In genomic region chr1:21901473-21901847, GRCh38 we compare ENCODE assay signal across 10 cellular contexts. TPM values are rescaled to one million over a fixed set of nuclear protein-coding genes. Genes with fewer than 3 reads are reported as not detected.
A peak's percentile ranks its signal among the peaks of the same experiment; 100 is the strongest.
DNase-seq lines count a peak whose midpoint lies in the region; ATAC-seq, FAIRE-seq and TF ChIP-seq lines count a peak whose summit lies in the region.
"Had no signal": no experiment of that assay in that cellular context is flagged by ENCODE, and none has a peak within 500 bp of the region (broad histone marks: within the 10 kb centered on the region; RNA-seq: fewer than 3 reads in every experiment).

No MANE protein-coding gene starts in this region.

- H3K9me3 ChIP-seq in adrenal gland (replicated peaks in 1 of 3) (no peaks in the 10 kb centered on the region), left ventricle myocardium inferior (replicated peaks) (no peaks in the 10 kb centered on the region), gastrocnemius medialis (no peaks in the 10 kb centered on the region), PC-3 (ENCODE audit: low read length) (no peaks in the 10 kb centered on the region)
- H3K9me3 ChIP-seq: MG63 had no signal

- H4K20me1 ChIP-seq in PC-3 (ENCODE audit: low read length), result no peaks in the 10 kb centered on the region

- TF ChIP-seq POLR2A in adrenal gland (IDR thresholded peaks at IDR 0.05), result no peak
- no peak for TF ChIP-seq POLR2A in gastrocnemius medialis (IDR thresholded peaks at IDR 0.05)
- no peak for TF ChIP-seq POLR2A in GM12891 (IDR thresholded peaks at IDR 0.05; ENCODE audit: low read depth, low read length)

- no peak overlapping the region for H2AFZ ChIP-seq in PC-3 (ENCODE audit: low read length)

- no peak for FAIRE-seq in GM12891 (lab: Jason Lieb, UNC)

- H3K27ac ChIP-seq in adrenal gland (peak overlapping the region in 4 of 5 donors; percentile 30 to 73 (median 56)), left ventricle myocardium inferior (replicated peaks) (peak overlapping the region; percentile 90), gastrocnemius medialis (peak overlapping the region; percentile 87 to 94 (median 90)), PC-3 (ENCODE audit: low read length) (no peak overlapping the region)

- H3K9me2 ChIP-seq in PC-3 (replicated peaks; ENCODE audit: low read length), result no peaks in the 10 kb centered on the region

- CTCF ChIA-PET in BJ (lab: Yijun Ruan, JAX) (interaction anchor here (1.1 kb wide), 1 partner anchor 62 kb away, joined by 3 read pairs; no protein-coding TSS in a partner anchor), PC-3 (lab: Charles Lee) (no interaction called here)

- WGBS in adrenal gland, 4 donors, result 66 to 72% (median 69%) methylated on average over 2 to 5 of the region's 5 CpGs

- no peaks in the 10 kb centered on the region for H3K79me2 ChIP-seq in PC-3 (ENCODE audit: low read length)

- no peak for DNase-seq in BJ (ENCODE audit: low read depth)
- peak in 1 of 7 donors; percentile 28 for DNase-seq in adrenal gland
- DNase-seq in left ventricle myocardium inferior, result peak; percentile 67
- peak in 1 of 2 donors; percentile 47 for DNase-seq in gastrocnemius medialis
- DNase-seq in PC-3, result no peak
- DNase-seq in GM12891 (ENCODE audit: insufficient read length, low spot score), result no peak
- DNase-seq: activated T-cell treated with anti-CD3 and anti-CD28 coated beads, Interleukin-2, amount 50 U/mL, for 1 hour; MG63 had no signal

- in situ Hi-C loops in gastrocnemius medialis (cut with MboI; ENCODE audit: low sequenced_read_pairs in 4 of 4), result no loop called here

- no TSS peak for BruUV-seq in PC-3 (replicated peaks; lab: Mats Ljungman, UMichigan)

- H3K27me3 ChIP-seq in BJ (ENCODE audit: control insufficient read depth, insufficient read depth, low read length) (no peaks in the 10 kb centered on the region), adrenal gland (no peaks in the 10 kb centered on the region), left ventricle myocardium inferior (ENCODE audit: low read depth) (no peaks in the 10 kb centered on the region), gastrocnemius medialis (no peaks in the 10 kb centered on the region), PC-3 (ENCODE audit: low read length) (no peaks in the 10 kb centered on the region)
- H3K27me3 ChIP-seq: MG63 had no signal

- POLR2A ChIA-PET in BJ (lab: Charles Lee) (no interaction called here), PC-3 (lab: Charles Lee; ENCODE audit: unreplicated experiment) (no interaction called here)

- H3K36me3 ChIP-seq in BJ (ENCODE audit: control insufficient read depth, insufficient read depth, low read length), result peaks cover 5% of the 10 kb centered on the region
- no peaks in the 10 kb centered on the region for H3K36me3 ChIP-seq in adrenal gland (replicated peaks in 1 of 2)
- peaks cover 20% of the 10 kb centered on the region for H3K36me3 ChIP-seq in left ventricle myocardium inferior
- no peaks in the 10 kb centered on the region for H3K36me3 ChIP-seq in gastrocnemius medialis
- H3K36me3 ChIP-seq in PC-3 (ENCODE audit: low read depth, low read length), result no peaks in the 10 kb centered on the region

- no peak overlapping the region for H3K9ac ChIP-seq in PC-3 (ENCODE audit: low read length)

- ATAC-seq in gastrocnemius medialis, result no peak
- ATAC-seq in HG03457 (IDR thresholded peaks at IDR 0.05; ENCODE audit: unreplicated experiment), result no peak
- ATAC-seq in PC-3, result no peak
- ATAC-seq in HG02798 (IDR thresholded peaks at IDR 0.05; ENCODE audit: poor library complexity, unreplicated experiment), result no peak

- no peaks in the 10 kb centered on the region for H3F3A ChIP-seq in PC-3 (ENCODE audit: low read length, unreplicated experiment)

- intact Hi-C loops in adrenal gland (cut with DNase I) (no loop called here), left ventricle myocardium inferior (cut with micrococcal nuclease) (no loop called here), gastrocnemius medialis (cut with DNase I; ENCODE audit: low total_unique reads) (no loop called here), PC-3 (cut with micrococcal nuclease) (no loop called here)

- TF ChIP-seq CTCF in BJ (IDR thresholded peaks at IDR 0.05; ENCODE audit: insufficient read depth, low read depth, low read length) (peak; percentile 41), adrenal gland (IDR thresholded peaks at IDR 0.05) (no peak), left ventricle myocardium inferior (IDR thresholded peaks at IDR 0.05; ENCODE audit: borderline replicate concordance) (peak; percentile 12), gastrocnemius medialis (IDR thresholded peaks at IDR 0.05 in 4 of 5, conservative IDR thresholded peaks at IDR 0.05 in 1 of 5) (no peak), PC-3 (conservative IDR thresholded peaks at IDR 0.05; ENCODE audit: low read depth, low read length) (no peak)

- H3K4me3 ChIP-seq in BJ (ENCODE audit: low read depth, low read length) (no peak overlapping the region), adrenal gland (no peak overlapping the region), left ventricle myocardium inferior (peak overlapping the region; percentile 4), gastrocnemius medialis (no peak overlapping the region), PC-3 (ENCODE audit: low read length) (no peak overlapping the region)
- H3K4me3 ChIP-seq: MG63 had no signal

- H3K4me2 ChIP-seq in PC-3 (ENCODE audit: low read length), result no peak overlapping the region

- peaks cover 19 to 77% of the 10 kb centered on the region in 2 donors for H3K4me1 ChIP-seq in adrenal gland (replicated peaks in 1 of 2)
- peaks cover 100% of the 10 kb centered on the region for H3K4me1 ChIP-seq in left ventricle myocardium inferior
- peaks cover 82 to 95% of the 10 kb centered on the region in 2 donors for H3K4me1 ChIP-seq in gastrocnemius medialis
- no peaks in the 10 kb centered on the region; the same call in 1 of the 2 replicates for H3K4me1 ChIP-seq in PC-3 (ENCODE audit: insufficient read depth, low read length)

TF ChIP-seq in GM12891, 5 proteins besides CTCF, POLR2A, EP300 and RAD21:
- TF ChIP-seq PAX5 (IDR thresholded peaks at IDR 0.05; ENCODE audit: insufficient read depth, low read length, severe bottlenecking), result no peak

RNA-seq across cellular contexts. Expression of gene HSPG2, which starts 35.6 kb away (rescaled TPM):
- polyA plus RNA-seq in BJ (2011; rRNA removed) (19.3 and 45.1 TPM in 2 replicates), adrenal gland (100 to 1,000 TPM in 2 of 3 donors, 10 to 100 TPM in 1; 38.7 to 394 (median 156) TPM)
- polyA minus RNA-seq in BJ (2011; rRNA and poly(A)+ RNA removed), result 44.5 and 61.2 TPM in 2 replicates
- total RNA-seq in adrenal gland (100 to 1,000 TPM; 232 to 558 (median 316) TPM), left ventricle myocardium inferior (257 TPM), gastrocnemius medialis (100 to 1,000 TPM in 1 of 4 donors, 10 to 100 TPM in 3; 68.9 to 108 (median 83.5) TPM), PC-3 (2014; rRNA removed) (35.1 and 56.0 TPM in 2 replicates)
- polyA plus RNA-seq in GM12891 (2012; ENCODE audit: low read depth, missing spikeins), result 5.2 TPM

Comparison
In these comparisons a context has a peak if more than half of its experiments do, and no peak if none do; other contexts are left out.
1. CTCF ChIP-seq: peak in BJ (single experiment) and left ventricle myocardium inferior (single experiment); none in adrenal gland (0 of 6), gastrocnemius medialis (0 of 5) and PC-3 (single experiment).